8 cellular contexts compared by ENCODE assay signal in genomic region chr2:238929242-238930081, GRCh38.
DNase-seq lines count a peak whose midpoint lies in the region; FAIRE-seq and TF ChIP-seq lines count a peak whose summit lies in the region.
"Had no signal": no experiment of that assay in that cellular context is flagged by ENCODE, and none has a peak within 500 bp of the region (broad histone marks: within the 10 kb centered on the region; RNA-seq: fewer than 3 reads in every experiment).

No MANE protein-coding gene starts in this region.

- H3K9me3 ChIP-seq in astrocyte (ENCODE audit: insufficient read depth, low read depth, low read length) (no peaks in the 10 kb centered on the region), mucosa of rectum (ENCODE audit: control insufficient read depth in 2 of 2, low read length in 2 of 2) (no peaks in the 10 kb centered on the region), tibial artery (peaks cover 0 to 6% (median 0%) of the 10 kb centered on the region in 3 donors)

- no peak overlapping the region for H3K4me3 Mint-ChIP-seq in astrocyte (ENCODE audit: unreplicated experiment)

- intact Hi-C loops in tibial artery (cut with DNase I; ENCODE audit: low total_unique reads), result no loop called here

- no peaks in the 10 kb centered on the region for H3K79me2 ChIP-seq in astrocyte (ENCODE audit: insufficient read depth, low read length)

- H3K27ac ChIP-seq in astrocyte (ENCODE audit: low read depth, low read length) (no peak overlapping the region), mucosa of rectum (ENCODE audit: low read depth in 2 of 2, low read length in 2 of 2) (peak overlapping the region; percentile 17 to 61), tibial artery (peak overlapping the region; percentile 32 to 48)

- H4K20me1 ChIP-seq in astrocyte (ENCODE audit: insufficient read depth, low read length), result no peaks in the 10 kb centered on the region

- H3K9ac ChIP-seq in astrocyte (ENCODE audit: low read length) (no peak overlapping the region), mucosa of rectum (ENCODE audit: low read depth in 1 of 2, low read length in 2 of 2) (no peak overlapping the region)

- H3K27ac Mint-ChIP-seq in astrocyte (ENCODE audit: unreplicated experiment), result no peak overlapping the region

- peak; percentile 32 for FAIRE-seq in astrocyte (lab: Jason Lieb, UNC)

- H3K36me3 ChIP-seq in astrocyte (ENCODE audit: insufficient read depth, low read length) (no peaks in the 10 kb centered on the region), mucosa of rectum (ENCODE audit: control insufficient read depth in 2 of 2, insufficient read depth in 2 of 2, low read length in 2 of 2) (no peaks in the 10 kb centered on the region), tibial artery (no peaks in the 10 kb centered on the region)

- peaks cover 42% of the 10 kb centered on the region for H3K27me3 Mint-ChIP-seq in astrocyte (ENCODE audit: low read depth, unreplicated experiment)

- H3K4me2 ChIP-seq in astrocyte (ENCODE audit: low read length), result no peak overlapping the region

- no peak overlapping the region for H3K4me3 ChIP-seq in astrocyte (ENCODE audit: insufficient read depth, low read depth, low read length)
- no peak overlapping the region for H3K4me3 ChIP-seq in fibroblast of mammary gland (ENCODE audit: control insufficient read depth, low read depth, low read length)
- H3K4me3 ChIP-seq in mucosa of rectum (ENCODE audit: low read length in 2 of 2), result no peak overlapping the region
- H3K4me3 ChIP-seq in tibial artery, result no peak overlapping the region

- H3K4me1 ChIP-seq in astrocyte (ENCODE audit: insufficient read depth, low read length), result peaks cover 8% of the 10 kb centered on the region
- H3K4me1 ChIP-seq in mucosa of rectum (ENCODE audit: control insufficient read depth in 2 of 2, insufficient read depth in 2 of 2, low read length in 2 of 2), result peaks cover 0 to 2% of the 10 kb centered on the region in 2 donors
- peaks cover 0 to 22% (median 3%) of the 10 kb centered on the region in 4 donors for H3K4me1 ChIP-seq in tibial artery

- no peaks in the 10 kb centered on the region for H3K9me3 Mint-ChIP-seq in astrocyte (ENCODE audit: unreplicated experiment)

- H3K27me3 ChIP-seq in astrocyte (ENCODE audit: insufficient read depth, low read length), result no peaks in the 10 kb centered on the region
- H3K27me3 ChIP-seq in mucosa of rectum (ENCODE audit: control insufficient read depth in 2 of 2, insufficient read depth in 2 of 2, low read length in 2 of 2), result peaks cover 0 to 1% of the 10 kb centered on the region in 2 donors
- no peaks in the 10 kb centered on the region for H3K27me3 ChIP-seq in tibial artery

- TF ChIP-seq CTCF in astrocyte (IDR thresholded peaks at IDR 0.05; ENCODE audit: insufficient read depth, low read depth, low read length) (no peak), fibroblast of mammary gland (conservative IDR thresholded peaks at IDR 0.05; ENCODE audit: control insufficient read depth, insufficient read depth, low read depth, low read length) (no peak), tibial artery (IDR thresholded peaks at IDR 0.05) (no peak)

- H2AFZ ChIP-seq in astrocyte (ENCODE audit: low read depth, low read length), result peak overlapping the region; percentile 51

- H3K36me3 Mint-ChIP-seq in astrocyte (ENCODE audit: low read depth, unreplicated experiment), result no peaks in the 10 kb centered on the region

- no peaks in the 10 kb centered on the region for H3K4me1 Mint-ChIP-seq in astrocyte (ENCODE audit: low read depth, unreplicated experiment)

- DNase-seq in astrocyte (ENCODE audit: low read depth) (peak; percentile 66), fibroblast of mammary gland (ENCODE audit: low read depth) (peak; percentile 55), tibial artery (peak; percentile 76 to 87), NCI-H1694 treated with DMSO at 0.1 percent for 48 hours (lab: John Stamatoyannopoulos, UW) (no peak), inferior parietal cortex (ENCODE audit: extremely low spot score) (no peak)
- no peak for DNase-seq in stimulated activated CD4-positive, alpha-beta T cell treated with anti-CD3 and anti-CD28 coated beads, Interleukin-4, amount 100 ng/mL, for 24 hours
- DNase-seq: T-helper 1 cell had no signal

Comparison
In these comparisons a context has a peak if more than half of its experiments do, and no peak if none do; other contexts are left out.
1. DNase-seq: peak in astrocyte (single experiment), fibroblast of mammary gland (single experiment) and tibial artery (2 of 2); none in NCI-H1694 treated with DMSO at 0.1 percent for 48 hours (single experiment), stimulated activated CD4-positive, alpha-beta T cell treated with anti-CD3 and anti-CD28 coated beads, Interleukin-4, amount 100 ng/mL, for 24 hours (single experiment) and inferior parietal cortex (single experiment).